18 cellular contexts compared by ENCODE assay signal in genomic region chr2:56337342-56337741, GRCh38.
DNase-seq lines count a peak whose midpoint lies in the region; ATAC-seq, FAIRE-seq and TF ChIP-seq lines count a peak whose summit lies in the region.
"Had no signal": no experiment of that assay in that cellular context is flagged by ENCODE, and none has a peak within 500 bp of the region (broad histone marks: within the 10 kb centered on the region; RNA-seq: fewer than 3 reads in every experiment).

No MANE protein-coding gene starts in this region.

- H3K4me3 ChIP-seq in left ventricle myocardium inferior (no peak overlapping the region), bronchial epithelial cell (ENCODE audit: low read depth, low read length) (no peak overlapping the region)
- H3K4me3 ChIP-seq: adrenal gland, lung, psoas muscle had no signal

- TF ChIP-seq CTCF in left ventricle myocardium inferior (IDR thresholded peaks at IDR 0.05; ENCODE audit: borderline replicate concordance) (no peak), bronchial epithelial cell (IDR thresholded peaks at IDR 0.05; ENCODE audit: insufficient read depth, low read length, severe bottlenecking) (no peak), progenitor cell of endocrine pancreas (IDR thresholded peaks at IDR 0.05; ENCODE audit: unreplicated experiment) (no peak)

- no peak for DNase-seq in left ventricle myocardium inferior
- DNase-seq in Right ventricle myocardium inferior (ENCODE audit: missing footprints), result no peak
- peak; percentile 62 for DNase-seq in NCI-H2171 (lab: John Stamatoyannopoulos, UW)
- peak; percentile 14 for DNase-seq in bronchial epithelial cell (ENCODE audit: low read depth)
- DNase-seq in dedifferentiated amniotic fluid mesenchymal stem cell (ENCODE audit: extremely low spot score), result no peak
- no peak for DNase-seq in islet precursor cell
- DNase-seq in progenitor cell of endocrine pancreas (ENCODE audit: low spot score, unreplicated experiment), result no peak
- DNase-seq: adrenal gland; Caco-2; foreskin keratinocyte; NCI-H226; psoas muscle; stimulated activated naive CD8-positive, alpha-beta T cell treated with anti-CD3 and anti-CD28 coated beads, Interleukin-15, Interleukin-2, amounts not matched to agents 100 U/mL and 50 U/mL, for 24 hours had no signal

- H3K4me1 Mint-ChIP-seq in progenitor cell of endocrine pancreas (ENCODE audit: low read depth), result peaks cover 4% of the 10 kb centered on the region
- H3K4me1 Mint-ChIP-seq: activated T-helper 17 cell treated with anti-CD3 and anti-CD28 coated beads, Interleukin-2, amount 50 U/mL, for 72 hours had no signal

- H3K4me1 ChIP-seq in left ventricle myocardium inferior, result peaks cover 58% of the 10 kb centered on the region
- H3K4me1 ChIP-seq: adrenal gland, Caco-2, foreskin keratinocyte, psoas muscle had no signal

- H3K27me3 ChIP-seq in left ventricle myocardium inferior (ENCODE audit: low read depth) (no peaks in the 10 kb centered on the region), bronchial epithelial cell (ENCODE audit: control insufficient read depth, insufficient read depth, low read length) (no peaks in the 10 kb centered on the region)
- H3K27me3 ChIP-seq: adrenal gland, foreskin keratinocyte had no signal

- H3K27ac Mint-ChIP-seq in progenitor cell of endocrine pancreas, result no peak overlapping the region
- H3K27ac Mint-ChIP-seq: activated T-helper 17 cell treated with anti-CD3 and anti-CD28 coated beads, Interleukin-2, amount 50 U/mL, for 72 hours; natural killer cell treated with Interleukin-12 subunit alpha and Interleukin-12 subunit beta and Interleukin-15 and Interleukin-18, amount 100 ng/mL, for 72 hours had no signal

- peak overlapping the region; percentile 57 for H3K27ac ChIP-seq in left ventricle myocardium inferior (replicated peaks)
- H3K27ac ChIP-seq: adrenal gland, foreskin keratinocyte, HL-60, psoas muscle had no signal

- intact Hi-C loops in left ventricle myocardium inferior (cut with micrococcal nuclease) (no loop called here), Right ventricle myocardium inferior (cut with DNase I) (no loop called here)

- no peaks in the 10 kb centered on the region for H3K9me3 ChIP-seq in left ventricle myocardium inferior (replicated peaks)
- H3K9me3 ChIP-seq: adrenal gland, Caco-2, psoas muscle had no signal

- H3K4me3 Mint-ChIP-seq in progenitor cell of endocrine pancreas (ENCODE audit: low read depth), result no peak overlapping the region
- H3K4me3 Mint-ChIP-seq: activated T-helper 17 cell treated with anti-CD3 and anti-CD28 coated beads, Interleukin-2, amount 50 U/mL, for 72 hours; natural killer cell treated with Interleukin-12 subunit alpha and Interleukin-12 subunit beta and Interleukin-15 and Interleukin-18, amount 100 ng/mL, for 72 hours had no signal

- ATAC-seq in Right ventricle myocardium inferior (no peak), HG02798 (IDR thresholded peaks at IDR 0.05; ENCODE audit: poor library complexity, unreplicated experiment) (no peak)
- ATAC-seq: activated T-helper 17 cell treated with anti-CD3 and anti-CD28 coated beads, Interleukin-2, amount 50 U/mL, for 72 hours; foreskin keratinocyte; natural killer cell treated with Interleukin-12 subunit alpha and Interleukin-12 subunit beta and Interleukin-15 and Interleukin-18, amount 100 ng/mL, for 72 hours; psoas muscle; stimulated activated naive CD8-positive, alpha-beta T cell treated with anti-CD3 and anti-CD28 coated beads, Interleukin-15, Interleukin-2, amounts not matched to agents 100 U/mL and 50 U/mL, for 24 hours had no signal

- FAIRE-seq in bronchial epithelial cell (lab: Jason Lieb, UNC), result no peak

- H3K36me3 ChIP-seq in left ventricle myocardium inferior (no peaks in the 10 kb centered on the region), bronchial epithelial cell (ENCODE audit: control insufficient read depth, insufficient read depth, low read length) (no peaks in the 10 kb centered on the region)
- H3K36me3 ChIP-seq: adrenal gland had no signal

- no peaks in the 10 kb centered on the region for H3K27me3 Mint-ChIP-seq in progenitor cell of endocrine pancreas
- H3K27me3 Mint-ChIP-seq: activated T-helper 17 cell treated with anti-CD3 and anti-CD28 coated beads, Interleukin-2, amount 50 U/mL, for 72 hours; natural killer cell treated with Interleukin-12 subunit alpha and Interleukin-12 subunit beta and Interleukin-15 and Interleukin-18, amount 100 ng/mL, for 72 hours had no signal

- no peaks in the 10 kb centered on the region for H3K9me3 Mint-ChIP-seq in progenitor cell of endocrine pancreas (ENCODE audit: low read depth)
- H3K9me3 Mint-ChIP-seq: activated T-helper 17 cell treated with anti-CD3 and anti-CD28 coated beads, Interleukin-2, amount 50 U/mL, for 72 hours; natural killer cell treated with Interleukin-12 subunit alpha and Interleukin-12 subunit beta and Interleukin-15 and Interleukin-18, amount 100 ng/mL, for 72 hours had no signal

- H3K36me3 Mint-ChIP-seq in progenitor cell of endocrine pancreas (ENCODE audit: insufficient read depth), result no peaks in the 10 kb centered on the region
- H3K36me3 Mint-ChIP-seq: natural killer cell treated with Interleukin-12 subunit alpha and Interleukin-12 subunit beta and Interleukin-15 and Interleukin-18, amount 100 ng/mL, for 72 hours had no signal

Comparison
In these comparisons a context has a peak if more than half of its experiments do, and no peak if none do; other contexts are left out.
1. DNase-seq: peak in NCI-H2171 (single experiment) and bronchial epithelial cell (single experiment); none in left ventricle myocardium inferior (single experiment), Right ventricle myocardium inferior (single experiment), dedifferentiated amniotic fluid mesenchymal stem cell (single experiment), islet precursor cell (single experiment) and progenitor cell of endocrine pancreas (single experiment).